Comparison of ENCODE assay signal across 1 cellular context in genomic region chr17:67366193-67367157, GRCh38.
A peak's percentile ranks its signal among the peaks of the same experiment; 100 is the strongest.
TF ChIP-seq lines count a peak whose summit lies in the region.

TSS of gene PSMD12 (minus strand) at chr17:67366577. CDS start at chr17:67366519, 58 bp downstream.

TF ChIP-seq in K562, 482 proteins besides CTCF, POLR2A, EP300 and RAD21 (continued from another document and continues in another):
- TF ChIP-seq FOXP4 (CRISPR knock-in tag; IDR thresholded peaks at IDR 0.05; ENCODE audit: borderline replicate concordance), result 0 out of 2 replicates have a peak, but pooled peaks have one; percentile 45
- TF ChIP-seq MNT (conservative IDR thresholded peaks at IDR 0.05), result peak; percentile 58 to 81
- TF ChIP-seq JUNB (CRISPR knock-in tag; conservative IDR thresholded peaks at IDR 0.05), result no peak
- no peak for TF ChIP-seq NBN (IDR thresholded peaks at IDR 0.05; ENCODE audit: low read depth)
- TF ChIP-seq ZC3H8 (IDR thresholded peaks at IDR 0.05), result no peak
- TF ChIP-seq ZNF311 (CRISPR knock-in tag; IDR thresholded peaks at IDR 0.05), result 0 out of 2 replicates have a peak, but pooled peaks have one; percentile 18
- TF ChIP-seq PCBP2 (IDR thresholded peaks at IDR 0.05; ENCODE audit: low read depth, low read length, poor library complexity, severe bottlenecking), result no peak
- no peak for TF ChIP-seq ZNF398 (CRISPR knock-in tag; IDR thresholded peaks at IDR 0.05)
- no peak for TF ChIP-seq SREBF1 (IDR thresholded peaks at IDR 0.05; ENCODE audit: borderline replicate concordance, low read depth, low read length)
- TF ChIP-seq, protein P1, sequence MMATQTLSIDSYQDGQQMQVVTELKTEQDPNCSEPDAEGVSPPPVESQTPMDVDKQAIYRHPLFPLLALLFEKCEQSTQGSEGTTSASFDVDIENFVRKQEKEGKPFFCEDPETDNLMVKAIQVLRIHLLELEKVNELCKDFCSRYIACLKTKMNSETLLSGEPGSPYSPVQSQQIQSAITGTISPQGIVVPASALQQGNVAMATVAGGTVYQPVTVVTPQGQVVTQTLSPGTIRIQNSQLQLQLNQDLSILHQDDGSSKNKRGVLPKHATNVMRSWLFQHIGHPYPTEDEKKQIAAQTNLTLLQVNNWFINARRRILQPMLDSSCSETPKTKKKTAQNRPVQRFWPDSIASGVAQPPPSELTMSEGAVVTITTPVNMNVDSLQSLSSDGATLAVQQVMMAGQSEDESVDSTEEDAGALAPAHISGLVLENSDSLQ (IDR thresholded peaks at IDR 0.05), result peak; percentile 51
- TF ChIP-seq POLR2AphosphoS5 (IDR thresholded peaks at IDR 0.05; ENCODE audit: control insufficient read depth, insufficient read depth, low read depth, low read length), result peak; percentile 91
- TF ChIP-seq, protein P2, sequence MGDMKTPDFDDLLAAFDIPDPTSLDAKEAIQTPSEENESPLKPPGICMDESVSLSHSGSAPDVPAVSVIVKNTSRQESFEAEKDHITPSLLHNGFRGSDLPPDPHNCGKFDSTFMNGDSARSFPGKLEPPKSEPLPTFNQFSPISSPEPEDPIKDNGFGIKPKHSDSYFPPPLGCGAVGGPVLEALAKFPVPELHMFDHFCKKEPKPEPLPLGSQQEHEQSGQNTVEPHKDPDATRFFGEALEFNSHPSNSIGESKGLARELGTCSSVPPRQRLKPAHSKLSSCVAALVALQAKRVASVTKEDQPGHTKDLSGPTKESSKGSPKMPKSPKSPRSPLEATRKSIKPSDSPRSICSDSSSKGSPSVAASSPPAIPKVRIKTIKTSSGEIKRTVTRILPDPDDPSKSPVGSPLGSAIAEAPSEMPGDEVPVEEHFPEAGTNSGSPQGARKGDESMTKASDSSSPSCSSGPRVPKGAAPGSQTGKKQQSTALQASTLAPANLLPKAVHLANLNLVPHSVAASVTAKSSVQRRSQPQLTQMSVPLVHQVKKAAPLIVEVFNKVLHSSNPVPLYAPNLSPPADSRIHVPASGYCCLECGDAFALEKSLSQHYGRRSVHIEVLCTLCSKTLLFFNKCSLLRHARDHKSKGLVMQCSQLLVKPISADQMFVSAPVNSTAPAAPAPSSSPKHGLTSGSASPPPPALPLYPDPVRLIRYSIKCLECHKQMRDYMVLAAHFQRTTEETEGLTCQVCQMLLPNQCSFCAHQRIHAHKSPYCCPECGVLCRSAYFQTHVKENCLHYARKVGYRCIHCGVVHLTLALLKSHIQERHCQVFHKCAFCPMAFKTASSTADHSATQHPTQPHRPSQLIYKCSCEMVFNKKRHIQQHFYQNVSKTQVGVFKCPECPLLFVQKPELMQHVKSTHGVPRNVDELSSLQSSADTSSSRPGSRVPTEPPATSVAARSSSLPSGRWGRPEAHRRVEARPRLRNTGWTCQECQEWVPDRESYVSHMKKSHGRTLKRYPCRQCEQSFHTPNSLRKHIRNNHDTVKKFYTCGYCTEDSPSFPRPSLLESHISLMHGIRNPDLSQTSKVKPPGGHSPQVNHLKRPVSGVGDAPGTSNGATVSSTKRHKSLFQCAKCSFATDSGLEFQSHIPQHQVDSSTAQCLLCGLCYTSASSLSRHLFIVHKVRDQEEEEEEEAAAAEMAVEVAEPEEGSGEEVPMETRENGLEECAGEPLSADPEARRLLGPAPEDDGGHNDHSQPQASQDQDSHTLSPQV (IDR thresholded peaks at IDR 0.05), result no peak
- TF ChIP-seq NCOA6 (IDR thresholded peaks at IDR 0.05), result no peak
- TF ChIP-seq CHD2 (IDR thresholded peaks at IDR 0.05; ENCODE audit: low read depth, low read length), result no peak
- peak; percentile 99 for TF ChIP-seq ETV5 (CRISPR knock-in tag; IDR thresholded peaks at IDR 0.05; ENCODE audit: low read depth)
- TF ChIP-seq HSF4 (CRISPR knock-in tag; IDR thresholded peaks at IDR 0.05; ENCODE audit: borderline replicate concordance), result no peak
- TF ChIP-seq, protein P3, sequence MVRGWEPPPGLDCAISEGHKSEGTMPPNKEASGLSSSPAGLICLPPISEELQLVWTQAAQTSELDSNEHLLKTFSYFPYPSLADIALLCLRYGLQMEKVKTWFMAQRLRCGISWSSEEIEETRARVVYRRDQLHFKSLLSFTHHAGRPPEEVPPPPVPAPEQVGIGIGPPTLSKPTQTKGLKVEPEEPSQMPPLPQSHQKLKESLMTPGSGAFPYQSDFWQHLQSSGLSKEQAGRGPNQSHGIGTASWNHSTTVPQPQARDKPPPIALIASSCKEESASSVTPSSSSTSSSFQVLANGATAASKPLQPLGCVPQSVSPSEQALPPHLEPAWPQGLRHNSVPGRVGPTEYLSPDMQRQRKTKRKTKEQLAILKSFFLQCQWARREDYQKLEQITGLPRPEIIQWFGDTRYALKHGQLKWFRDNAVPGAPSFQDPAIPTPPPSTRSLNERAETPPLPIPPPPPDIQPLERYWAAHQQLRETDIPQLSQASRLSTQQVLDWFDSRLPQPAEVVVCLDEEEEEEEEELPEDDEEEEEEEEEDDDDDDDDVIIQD (CRISPR knock-in tag; IDR thresholded peaks at IDR 0.05), result no peak
- TF ChIP-seq ZEB2 (IDR thresholded peaks at IDR 0.05), result no peak
- no peak for TF ChIP-seq RFX5 (IDR thresholded peaks at IDR 0.05; ENCODE audit: low read depth, low read length)
- no peak for TF ChIP-seq SMAD1 (IDR thresholded peaks at IDR 0.05; ENCODE audit: low read depth, low read length, partially characterized antibody)
- no peak for TF ChIP-seq CBX2 (IDR thresholded peaks at IDR 0.05; ENCODE audit: insufficient read depth, low read length, poor library complexity, severe bottlenecking)
- TF ChIP-seq, protein P4, sequence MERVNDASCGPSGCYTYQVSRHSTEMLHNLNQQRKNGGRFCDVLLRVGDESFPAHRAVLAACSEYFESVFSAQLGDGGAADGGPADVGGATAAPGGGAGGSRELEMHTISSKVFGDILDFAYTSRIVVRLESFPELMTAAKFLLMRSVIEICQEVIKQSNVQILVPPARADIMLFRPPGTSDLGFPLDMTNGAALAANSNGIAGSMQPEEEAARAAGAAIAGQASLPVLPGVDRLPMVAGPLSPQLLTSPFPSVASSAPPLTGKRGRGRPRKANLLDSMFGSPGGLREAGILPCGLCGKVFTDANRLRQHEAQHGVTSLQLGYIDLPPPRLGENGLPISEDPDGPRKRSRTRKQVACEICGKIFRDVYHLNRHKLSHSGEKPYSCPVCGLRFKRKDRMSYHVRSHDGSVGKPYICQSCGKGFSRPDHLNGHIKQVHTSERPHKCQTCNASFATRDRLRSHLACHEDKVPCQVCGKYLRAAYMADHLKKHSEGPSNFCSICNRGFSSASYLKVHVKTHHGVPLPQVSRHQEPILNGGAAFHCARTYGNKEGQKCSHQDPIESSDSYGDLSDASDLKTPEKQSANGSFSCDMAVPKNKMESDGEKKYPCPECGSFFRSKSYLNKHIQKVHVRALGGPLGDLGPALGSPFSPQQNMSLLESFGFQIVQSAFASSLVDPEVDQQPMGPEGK (CRISPR knock-in tag; IDR thresholded peaks at IDR 0.05; ENCODE audit: borderline replicate concordance), result no peak
- no peak for TF ChIP-seq MTF1 (CRISPR knock-in tag; IDR thresholded peaks at IDR 0.05; ENCODE audit: borderline replicate concordance)
- TF ChIP-seq ETV6 (IDR thresholded peaks at IDR 0.05; ENCODE audit: borderline replicate concordance in 1 of 2, low read depth in 2 of 2, low read length in 1 of 2), result no peak
- no peak for TF ChIP-seq ETV6 (CRISPR knock-in tag; IDR thresholded peaks at IDR 0.05; ENCODE audit: borderline replicate concordance)
- no peak for TF ChIP-seq PTRF (tag; IDR thresholded peaks at IDR 0.05)
- no peak for TF ChIP-seq YBX1 (IDR thresholded peaks at IDR 0.05)
- TF ChIP-seq RERE (CRISPR knock-in tag; IDR thresholded peaks at IDR 0.05; ENCODE audit: borderline replicate concordance), result no peak
- no peak for TF ChIP-seq HMG20A (CRISPR knock-in tag; conservative IDR thresholded peaks at IDR 0.05)
- TF ChIP-seq, protein P5, sequence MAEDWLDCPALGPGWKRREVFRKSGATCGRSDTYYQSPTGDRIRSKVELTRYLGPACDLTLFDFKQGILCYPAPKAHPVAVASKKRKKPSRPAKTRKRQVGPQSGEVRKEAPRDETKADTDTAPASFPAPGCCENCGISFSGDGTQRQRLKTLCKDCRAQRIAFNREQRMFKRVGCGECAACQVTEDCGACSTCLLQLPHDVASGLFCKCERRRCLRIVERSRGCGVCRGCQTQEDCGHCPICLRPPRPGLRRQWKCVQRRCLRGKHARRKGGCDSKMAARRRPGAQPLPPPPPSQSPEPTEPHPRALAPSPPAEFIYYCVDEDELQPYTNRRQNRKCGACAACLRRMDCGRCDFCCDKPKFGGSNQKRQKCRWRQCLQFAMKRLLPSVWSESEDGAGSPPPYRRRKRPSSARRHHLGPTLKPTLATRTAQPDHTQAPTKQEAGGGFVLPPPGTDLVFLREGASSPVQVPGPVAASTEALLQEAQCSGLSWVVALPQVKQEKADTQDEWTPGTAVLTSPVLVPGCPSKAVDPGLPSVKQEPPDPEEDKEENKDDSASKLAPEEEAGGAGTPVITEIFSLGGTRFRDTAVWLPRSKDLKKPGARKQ (CRISPR knock-in tag; IDR thresholded peaks at IDR 0.05), result no peak
- no peak for TF ChIP-seq ARHGAP35 (IDR thresholded peaks at IDR 0.05; ENCODE audit: partially characterized antibody)
- no peak for TF ChIP-seq ZNF695 (CRISPR knock-in tag; IDR thresholded peaks at IDR 0.05)
- no peak for TF ChIP-seq ZNF140 (CRISPR knock-in tag; IDR thresholded peaks at IDR 0.05)
